ENCODE assay signal across 8 cellular contexts in genomic region chr1:151540982-151541377, GRCh38. TPM values are rescaled to one million over a fixed set of nuclear protein-coding genes. Genes with fewer than 3 reads are reported as not detected.
DNase-seq lines count a peak whose midpoint lies in the region; ATAC-seq and TF ChIP-seq lines count a peak whose summit lies in the region.

No MANE protein-coding gene starts in this region.

- H2AFZ ChIP-seq in neural cell (ENCODE audit: low read depth, low read length): peak overlapping the region; percentile 80

- ATAC-seq in HG03342 (IDR thresholded peaks at IDR 0.05; ENCODE audit: unreplicated experiment): no peak
- no peak for ATAC-seq in HG03521 (IDR thresholded peaks at IDR 0.05; ENCODE audit: unreplicated experiment)
- no peak for ATAC-seq in HG03280 (IDR thresholded peaks at IDR 0.05; ENCODE audit: unreplicated experiment)

- no peaks in the 10 kb centered on the region for H3K9me2 ChIP-seq in neural cell (ENCODE audit: insufficient read depth, low read length)

- no peak for TF ChIP-seq CTCF in esophagus muscularis mucosa (IDR thresholded peaks at IDR 0.05)
- no peak for TF ChIP-seq CTCF in neural cell (IDR thresholded peaks at IDR 0.05; ENCODE audit: poor library complexity, severe bottlenecking)

- no peak for TF ChIP-seq EP300 in esophagus muscularis mucosa (IDR thresholded peaks at IDR 0.05)
- no peak for TF ChIP-seq EP300 in neural cell (conservative IDR thresholded peaks at IDR 0.05; ENCODE audit: poor library complexity, severe bottlenecking)

- DNase-seq in NCI-H526 (lab: John Stamatoyannopoulos, UW) (peak; percentile 69 to 75), NCI-H526 treated with DMSO at 0.1 percent for 48 hours (lab: John Stamatoyannopoulos, UW) (no peak), SJCRH30 (peak; percentile 34 to 42), esophagus muscularis mucosa (ENCODE audit: extremely low spot score) (no peak)

- no peak for TF ChIP-seq RAD21 in neural cell (conservative IDR thresholded peaks at IDR 0.05)

- H3K79me2 ChIP-seq in neural cell (replicated peaks; ENCODE audit: insufficient read depth, low read length): peaks cover 13% of the 10 kb centered on the region

- peak overlapping the region; percentile 87 for H3K9ac ChIP-seq in neural cell (ENCODE audit: low read length)

- WGBS in esophagus muscularis mucosa: 13% methylated on average over 13 of the region's 13 CpGs

- peaks cover 8% of the 10 kb centered on the region for H3K4me1 ChIP-seq in SJCRH30
- H3K4me1 ChIP-seq in esophagus muscularis mucosa: peaks cover 11 to 49% (median 37%) of the 10 kb centered on the region in 4 donors

- H3K4me2 ChIP-seq in neural cell (ENCODE audit: low read length): peak overlapping the region; percentile 72

- H4K20me1 ChIP-seq in neural cell (ENCODE audit: insufficient read depth): no peaks in the 10 kb centered on the region

- no peaks in the 10 kb centered on the region for H3F3A ChIP-seq in neural cell (ENCODE audit: insufficient read depth, low read length, poor library complexity, severe bottlenecking)

- no peaks in the 10 kb centered on the region for H3K36me3 ChIP-seq in SJCRH30
- H3K36me3 ChIP-seq in esophagus muscularis mucosa: no peaks in the 10 kb centered on the region
- no peaks in the 10 kb centered on the region for H3K36me3 ChIP-seq in neural cell (ENCODE audit: insufficient read depth, low read length)

- no peak for TF ChIP-seq POLR2A in esophagus muscularis mucosa (IDR thresholded peaks at IDR 0.05; ENCODE audit: low read depth)

- H3K4me3 ChIP-seq in SJCRH30: peak overlapping the region; percentile 66
- peak overlapping the region; percentile 73 to 81 (median 76) for H3K4me3 ChIP-seq in esophagus muscularis mucosa
- H3K4me3 ChIP-seq in neural cell (ENCODE audit: low read length): peak overlapping the region; percentile 98

- intact Hi-C loops in esophagus muscularis mucosa (cut with DNase I): no loop called here

- H3K9me3 ChIP-seq in SJCRH30 (replicated peaks): no peaks in the 10 kb centered on the region
- H3K9me3 ChIP-seq in esophagus muscularis mucosa: no peaks in the 10 kb centered on the region
- H3K9me3 ChIP-seq in neural cell (ENCODE audit: low read length): no peaks in the 10 kb centered on the region

- H3K27ac ChIP-seq in SJCRH30: no peak overlapping the region
- H3K27ac ChIP-seq in esophagus muscularis mucosa (replicated peaks in 1 of 4): peak overlapping the region; percentile 87 to 90 (median 88)
- peak overlapping the region; percentile 70 for H3K27ac ChIP-seq in neural cell (ENCODE audit: low read length)

- H3K27me3 ChIP-seq in SJCRH30: no peaks in the 10 kb centered on the region
- no peaks in the 10 kb centered on the region for H3K27me3 ChIP-seq in esophagus muscularis mucosa
- H3K27me3 ChIP-seq in neural cell (ENCODE audit: insufficient read depth, low read depth, low read length): no peaks in the 10 kb centered on the region

TF ChIP-seq in neural cell, 6 proteins besides CTCF, POLR2A, EP300 and RAD21:
- no peak for TF ChIP-seq REST (IDR thresholded peaks at IDR 0.05; ENCODE audit: borderline replicate concordance)
TF ChIP-seq in neural cell: peak in this region for 0.

RNA-seq across cellular contexts. Expression of gene TUFT1, which starts 0.9 kb away (rescaled TPM):
- total RNA-seq in SJCRH30 (2014; rRNA removed; shearing (Covaris generic)): 8.1 and 8.3 TPM in 2 replicates
- total RNA-seq in esophagus muscularis mucosa: 10 to 100 TPM; 10.4 to 24.2 (median 15.9) TPM
- polyA plus RNA-seq in neural cell: 25.5 and 25.8 TPM in 2 replicates
- polyA minus RNA-seq in neural cell: 22.1 and 22.4 TPM in 2 replicates

RNA-seq across cellular contexts. Expression of gene CGN, which starts 29.8 kb away (rescaled TPM):
- 1.2 TPM in 2 replicates for total RNA-seq in SJCRH30 (2014; rRNA removed; shearing (Covaris generic))
- 1 to 10 TPM in 2 of 4 donors, under 1 TPM in 2; 0.42 to 3.1 (median 0.94) TPM for total RNA-seq in esophagus muscularis mucosa
- 4.4 and 7.5 TPM in 2 replicates for polyA plus RNA-seq in neural cell
- polyA minus RNA-seq in neural cell: 6.6 and 8.3 TPM in 2 replicates

Comparison
In these comparisons a context has a peak if more than half of its experiments do, and no peak if none do; other contexts are left out.
1. DNase-seq: peak in NCI-H526 (2 of 2) and SJCRH30 (2 of 2); none in NCI-H526 treated with DMSO at 0.1 percent for 48 hours (single experiment) and esophagus muscularis mucosa (single experiment).
2. Peak in every context shown above with its lines, with median percentiles within 50 percentile points of each other: H3K4me3 ChIP-seq.